Comparison of ENCODE assay signal across 17 cellular contexts in genomic region chr13:113932060-113932459, GRCh38.
"Had no signal": no experiment of that assay in that cellular context is flagged by ENCODE, and none has a peak within 500 bp of the region (broad histone marks: within the 10 kb centered on the region; RNA-seq: fewer than 3 reads in every experiment).

No MANE protein-coding gene starts in this region.

- H3K27ac ChIP-seq: ascending aorta, breast epithelium, gastroesophageal sphincter, heart right ventricle, neutrophil, testis had no signal

- DNase-seq: activated CD4-positive, alpha-beta T cell treated with anti-CD3 and anti-CD28 coated beads, Interleukin-2, amount 50 U/mL, for 4 hours; activated T-cell treated with anti-CD3 and anti-CD28 coated beads, Interleukin-2, amount 50 U/mL, for 24 hours; erythroblast; heart right ventricle; left colon; naive B cell; right cardiac atrium; SK-N-SH; T-helper 1 cell; testis had no signal

- H3K36me3 ChIP-seq: ascending aorta, breast epithelium, gastroesophageal sphincter, heart right ventricle, neutrophil had no signal

- H3K4me1 Mint-ChIP-seq: endodermal cell, naive B cell had no signal

- H3K4me3 Mint-ChIP-seq: activated T-cell treated with anti-CD3 and anti-CD28 coated beads, Interleukin-2, amount 50 U/mL, for 24 hours; endodermal cell; stimulated activated naive CD8-positive, alpha-beta T cell treated with anti-CD3 and anti-CD28 coated beads, Interleukin-15, Interleukin-2, amounts not matched to agents 100 ng/mL and 50 ng/mL, for 24 hours had no signal

- H3K4me3 ChIP-seq: ascending aorta, breast epithelium, gastroesophageal sphincter, heart right ventricle, smooth muscle cell, testis had no signal

- H3K36me3 Mint-ChIP-seq: naive B cell had no signal

- H3K27ac Mint-ChIP-seq: activated T-cell treated with anti-CD3 and anti-CD28 coated beads, Interleukin-2, amount 50 U/mL, for 24 hours; endodermal cell; naive B cell; stimulated activated naive CD8-positive, alpha-beta T cell treated with anti-CD3 and anti-CD28 coated beads, Interleukin-15, Interleukin-2, amounts not matched to agents 100 ng/mL and 50 ng/mL, for 24 hours had no signal

- ATAC-seq: gastroesophageal sphincter, heart right ventricle, left colon, right cardiac atrium had no signal

- H3K9me3 ChIP-seq: ascending aorta, breast epithelium, gastroesophageal sphincter, heart right ventricle, neutrophil, SK-N-SH, testis had no signal

- H3K27me3 ChIP-seq: ascending aorta, breast epithelium, gastroesophageal sphincter, testis had no signal

- H3K9me3 Mint-ChIP-seq: activated T-cell treated with anti-CD3 and anti-CD28 coated beads, Interleukin-2, amount 50 U/mL, for 24 hours; endodermal cell; naive B cell; stimulated activated naive CD8-positive, alpha-beta T cell treated with anti-CD3 and anti-CD28 coated beads, Interleukin-15, Interleukin-2, amounts not matched to agents 100 ng/mL and 50 ng/mL, for 24 hours had no signal
